In the genomic region with DNA sequence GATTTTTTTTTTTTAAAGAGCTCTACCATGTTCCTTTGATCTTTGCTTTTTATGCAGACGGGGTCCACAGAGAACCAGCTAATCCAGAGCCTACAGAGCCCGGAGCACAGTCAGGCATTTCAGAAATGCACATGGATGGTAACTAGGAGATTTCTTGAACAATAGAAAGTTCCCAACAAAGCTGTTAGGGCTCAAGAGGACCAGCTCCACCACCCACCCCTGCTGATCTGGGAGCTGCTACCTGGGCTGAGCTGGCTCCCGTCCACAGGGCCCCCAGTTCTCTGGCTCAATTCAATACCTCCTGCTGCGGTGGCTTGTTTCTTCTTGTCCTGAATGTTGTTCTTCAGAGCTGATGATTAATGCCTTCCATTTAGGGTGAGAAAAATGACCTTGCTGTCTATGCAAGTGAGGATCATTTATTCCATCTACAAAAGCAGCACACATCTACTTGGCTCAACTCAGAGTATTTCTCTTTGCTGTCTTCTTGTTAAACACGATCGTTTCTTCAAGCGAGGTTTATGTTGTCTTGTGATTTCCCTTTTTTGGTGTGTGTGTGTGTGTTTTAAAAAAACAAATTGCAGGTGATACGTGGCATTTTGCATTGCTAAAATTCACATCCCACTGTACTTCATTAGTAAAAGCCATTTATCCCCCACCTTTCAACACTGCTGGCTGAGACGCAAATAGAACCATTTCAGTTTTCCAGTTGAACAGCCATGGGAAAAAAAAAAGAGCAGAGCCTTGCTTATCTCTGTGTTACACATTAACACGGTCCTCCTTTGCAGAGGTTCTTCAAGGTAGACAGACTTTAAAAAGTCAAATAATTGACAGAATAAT, we compare ENCODE assay signal across 10 cellular contexts. TPM values are rescaled to one million over a fixed set of nuclear protein-coding genes. Genes with fewer than 3 reads are reported as not detected.
DNase-seq lines count a peak whose midpoint lies in the region; ATAC-seq, FAIRE-seq and TF ChIP-seq lines count a peak whose summit lies in the region.
"Had no signal": no experiment of that assay in that cellular context is flagged by ENCODE, and none has a peak within 500 bp of the region (broad histone marks: within the 10 kb centered on the region; RNA-seq: fewer than 3 reads in every experiment).

No MANE protein-coding gene starts in this region.

- H2BK5ac ChIP-seq in H1 (ENCODE audit: low read depth, low read length): peak overlapping the region; percentile 61; the same call in 1 of the 2 replicates

- POLR2A ChIA-PET in H1 (lab: Charles Lee; ENCODE audit: partially characterized antibody): no interaction called here

- H3K4me3 ChIP-seq in H1 (ENCODE audit: extremely low read depth in 1 of 4, insufficient read depth in 2 of 4, low read depth in 3 of 4, low read length in 4 of 4) (no peak overlapping the region), muscle layer of colon (ENCODE audit: low read depth in 1 of 2, low read length in 2 of 2) (peak overlapping the region in 1 of 2 donors; percentile 28)

- no peak overlapping the region for H3K14ac ChIP-seq in H1 (ENCODE audit: insufficient read length)

- no peak overlapping the region for H2BK15ac ChIP-seq in H1 (ENCODE audit: low read length)

- no peaks in the 10 kb centered on the region for H4K20me1 ChIP-seq in H1 (replicated peaks in 1 of 2; ENCODE audit: control insufficient read depth in 1 of 2, insufficient read depth in 2 of 2, low read length in 2 of 2)

- no peak for TF ChIP-seq POLR2A in H1 (IDR thresholded peaks at IDR 0.05; ENCODE audit: control extremely low read depth in 1 of 2, low read depth in 2 of 2, low read length in 2 of 2)

- H2BK20ac ChIP-seq in H1 (ENCODE audit: low read length): peak overlapping the region; percentile 62

- DNase-seq in ACHN: peak; percentile 79
- peak; percentile 53 to 85 for DNase-seq in NCI-H2081 (lab: John Stamatoyannopoulos, UW)
- DNase-seq in H1 (ENCODE audit: low read depth in 1 of 2, low spot score in 2 of 2): no peak
- no peak for DNase-seq in left lobe of liver (ENCODE audit: low spot score)
- DNase-seq in NOMO-1 (lab: John Stamatoyannopoulos, UW; ENCODE audit: unreplicated experiment in 2 of 2): no peak
- DNase-seq: foreskin melanocyte, RPMI8226 had no signal

- no peak overlapping the region; the same call in 1 of the 2 replicates for H2AFZ ChIP-seq in H1 (ENCODE audit: low read length)

- H2BK120ac ChIP-seq in H1 (replicated peaks; ENCODE audit: low read depth, low read length): no peak overlapping the region

- peak overlapping the region in 1 of 2 experiments; percentile 48; a peak in 3 of 4 replicates for H3K4me2 ChIP-seq in H1 (ENCODE audit: insufficient read depth in 1 of 2, low read depth in 2 of 2, low read length in 2 of 2)

- no peak overlapping the region for H2AK5ac ChIP-seq in H1 (ENCODE audit: low read depth, low read length)

- no peak for TF ChIP-seq RAD21 in H1 (IDR thresholded peaks at IDR 0.05 in 1 of 2, conservative IDR thresholded peaks at IDR 0.05 in 1 of 2; ENCODE audit: low read depth in 2 of 2, low read length in 2 of 2)

- H3K23ac ChIP-seq in H1 (ENCODE audit: insufficient read length): no peak overlapping the region

- ATAC-seq in HG03432 (IDR thresholded peaks at IDR 0.05; ENCODE audit: unreplicated experiment): no peak
- ATAC-seq in left lobe of liver: no peak
- ATAC-seq in GM21367 (IDR thresholded peaks at IDR 0.05; ENCODE audit: unreplicated experiment): no peak

- no peaks in the 10 kb centered on the region for H3K79me1 ChIP-seq in H1 (ENCODE audit: low read depth, low read length)

- H4K5ac ChIP-seq in H1 (ENCODE audit: insufficient read length, low read depth, low read length): no peak overlapping the region

- CTCF ChIA-PET in H1 (lab: Charles Lee; ENCODE audit: partially characterized antibody): interaction anchor here (0.7 to 3.9 kb wide), 5 partner anchors 41 to 927 kb away, joined by 3 to 20 read pairs (median 5); no protein-coding TSS in a partner anchor

- in situ Hi-C loops in ACHN (cut with HindIII; ENCODE audit: low pct_ligation_motif_present, low pct_unique_long_range_greater_than_20kb, low sequenced_read_pairs): no loop called here

- TF ChIP-seq CTCF in H1 (IDR thresholded peaks at IDR 0.05; ENCODE audit: control extremely low read depth in 1 of 3, insufficient read depth in 1 of 3, low read depth in 1 of 3, low read length in 3 of 3): no peak

- 53% methylated on average over 10 of the region's 10 CpGs; no CpG with 5 or more reads in 1 of the 2 experiments for WGBS in H1 (ENCODE audit: extremely low coverage in 1 of 2, insufficient coverage in 1 of 2, insufficient read length in 1 of 2, insufficient replicate concordance in 2 of 2, low coverage in 1 of 2, low lambda C conversion rate in 2 of 2, missing lambda C conversion rate in 1 of 2), 2 experiments

- H3K23me2 ChIP-seq in H1 (ENCODE audit: low read depth, low read length): no peaks in the 10 kb centered on the region

- TF ChIP-seq EP300 in H1 (IDR thresholded peaks at IDR 0.05; ENCODE audit: borderline replicate concordance in 1 of 2, low read depth in 2 of 2, low read length in 2 of 2): no peak

- H3K9ac ChIP-seq in H1 (replicated peaks in 1 of 4; ENCODE audit: extremely low read depth in 1 of 4, low read depth in 3 of 4, low read length in 3 of 4) (no peak overlapping the region), muscle layer of colon (ENCODE audit: low read length) (no peak overlapping the region)

- no peak overlapping the region; the same call in 1 of the 2 replicates for H2BK12ac ChIP-seq in H1 (ENCODE audit: low read depth, low read length)

- no peaks in the 10 kb centered on the region for H3K79me2 ChIP-seq in H1 (ENCODE audit: control insufficient read depth in 1 of 2, insufficient read depth in 2 of 2, low read length in 2 of 2)

- H4K91ac ChIP-seq in H1 (replicated peaks; ENCODE audit: insufficient read length, low read length): no peak overlapping the region

- no peak overlapping the region for H4K8ac ChIP-seq in H1 (ENCODE audit: extremely low read depth, insufficient read depth, low read length)

- no peaks in the 10 kb centered on the region for H3K27me3 ChIP-seq in H1 (replicated peaks in 1 of 4; ENCODE audit: control insufficient read depth in 3 of 4, extremely low read depth in 1 of 4, insufficient read depth in 3 of 4, low read length in 3 of 4)
- H3K27me3 ChIP-seq in muscle layer of colon (ENCODE audit: control insufficient read depth in 1 of 2, insufficient read depth in 2 of 2, low read length in 2 of 2): no peaks in the 10 kb centered on the region

- no peak overlapping the region for H3K27ac ChIP-seq in H1 (ENCODE audit: low read depth, low read length)
- peak overlapping the region; percentile 27 for H3K27ac ChIP-seq in muscle layer of colon (ENCODE audit: low read depth, low read length)

- H3K9me3 ChIP-seq in H1 (ENCODE audit: insufficient read depth in 2 of 2, low read depth in 1 of 2, low read length in 1 of 2) (no peaks in the 10 kb centered on the region), muscle layer of colon (ENCODE audit: low read length) (no peaks in the 10 kb centered on the region)

- FAIRE-seq in H1 (lab: Jason Lieb, UNC): peak; percentile 48

- H3K4me1 ChIP-seq in H1 (replicated peaks in 1 of 4; ENCODE audit: control insufficient read depth in 3 of 4, insufficient read depth in 4 of 4, low read length in 3 of 4): peaks cover 5 to 6% (median 6%) of the 10 kb centered on the region in 4 experiments; a peak in 6 of 7 replicates
- H3K4me1 ChIP-seq in muscle layer of colon (ENCODE audit: insufficient read depth, low read length): peaks cover 62% of the 10 kb centered on the region

- 0 out of 2 replicates have a peak overlapping the region, but pooled peaks have one; percentile 19 for H3K18ac ChIP-seq in H1 (ENCODE audit: extremely low read depth, low read length)

- no peaks in the 10 kb centered on the region for H3K36me3 ChIP-seq in H1 (ENCODE audit: control insufficient read depth in 2 of 4, insufficient read depth in 4 of 4, low read length in 3 of 4)
- H3K36me3 ChIP-seq in muscle layer of colon (ENCODE audit: insufficient read depth, low read length): no peaks in the 10 kb centered on the region

- H3K4ac ChIP-seq in H1 (replicated peaks; ENCODE audit: insufficient read length, low read depth, low read length): no peak overlapping the region

- H3K56ac ChIP-seq in H1 (replicated peaks; ENCODE audit: insufficient read length, low read depth, low read length): no peak overlapping the region

TF ChIP-seq in H1, 55 proteins besides CTCF, POLR2A, EP300 and RAD21:
- TF ChIP-seq TBP (IDR thresholded peaks at IDR 0.05; ENCODE audit: low read depth, low read length): no peak
- TF ChIP-seq POU5F1 (IDR thresholded peaks at IDR 0.05; ENCODE audit: low read depth, low read length): no peak
- TF ChIP-seq ASH2L (IDR thresholded peaks at IDR 0.05; ENCODE audit: low read length): peak; percentile 8
- no peak for TF ChIP-seq SUZ12 (IDR thresholded peaks at IDR 0.05; ENCODE audit: low read length)
- no peak for TF ChIP-seq RXRA (IDR thresholded peaks at IDR 0.05; ENCODE audit: insufficient read depth, low read depth, low read length)
- TF ChIP-seq SIN3A (conservative IDR thresholded peaks at IDR 0.05 in 1 of 2, IDR thresholded peaks at IDR 0.05 in 1 of 2; ENCODE audit: low read depth in 1 of 2, low read length in 2 of 2): no peak
- no peak for TF ChIP-seq SP2 (IDR thresholded peaks at IDR 0.05; ENCODE audit: low read length)
- no peak for TF ChIP-seq KDM5A (IDR thresholded peaks at IDR 0.05; ENCODE audit: low read length)
- TF ChIP-seq TEAD4 (IDR thresholded peaks at IDR 0.05; ENCODE audit: low read depth, low read length): peak; percentile 53
TF ChIP-seq in H1: peak in this region for 2.

RNA-seq across cellular contexts. Expression of a gene that starts 31.3 kb away (rescaled TPM):
- total RNA-seq in H1 (2021; fragmentation: NEBNext Ultra II Directional; extraction: Animal tissue kit (Norgen Biotek cat#: 25700)): 0.48 and 0.55 TPM in 2 replicates
- polyA plus RNA-seq in H1 (2011; rRNA removed): 0.17 and 0.25 TPM in 2 replicates
- 0.31 TPM for polyA plus RNA-seq in H1 (2011; cell fraction: cytosol; rRNA removed)
- 0.23 TPM for polyA plus RNA-seq in H1 (2011; cell fraction: nucleus; rRNA removed)
- 0.13 to 1.2 TPM (median 0.37 TPM) in 4 replicates for polyA plus RNA-seq in H1 (2012, experiment 1 of 2)
- polyA plus RNA-seq in H1 (2012, experiment 2 of 2): 0.84 TPM
- 3.8 TPM for polyA plus RNA-seq in H1 (2013, experiment 1 of 2)
- 5.5 TPM for polyA plus RNA-seq in H1 (2013, experiment 2 of 2)
- polyA minus RNA-seq in H1 (2011; rRNA and poly(A)+ RNA removed): not detected in 2 replicates
- not detected for polyA minus RNA-seq in H1 (2011; cell fraction: cytosol; rRNA and poly(A)+ RNA removed)
- 0.70 TPM for polyA minus RNA-seq in H1 (2011; cell fraction: nucleus; rRNA and poly(A)+ RNA removed)
- total RNA-seq in left lobe of liver: 68.7 TPM

Comparison
In these comparisons a context has a peak if more than half of its experiments do, and no peak if none do; other contexts are left out.
1. DNase-seq: peak in ACHN (single experiment) and NCI-H2081 (2 of 2); none in H1 (0 of 2), left lobe of liver (single experiment) and NOMO-1 (0 of 2).
2. RNA of a gene that starts 31.3 kb away (total RNA-seq): 68.7 TPM in left lobe of liver (single experiment); 0.48 to 0.55 TPM in H1; every median in the first group is over 10 times any median in the second.